ENCODE assay signal across 9 cellular contexts in the genomic region with DNA sequence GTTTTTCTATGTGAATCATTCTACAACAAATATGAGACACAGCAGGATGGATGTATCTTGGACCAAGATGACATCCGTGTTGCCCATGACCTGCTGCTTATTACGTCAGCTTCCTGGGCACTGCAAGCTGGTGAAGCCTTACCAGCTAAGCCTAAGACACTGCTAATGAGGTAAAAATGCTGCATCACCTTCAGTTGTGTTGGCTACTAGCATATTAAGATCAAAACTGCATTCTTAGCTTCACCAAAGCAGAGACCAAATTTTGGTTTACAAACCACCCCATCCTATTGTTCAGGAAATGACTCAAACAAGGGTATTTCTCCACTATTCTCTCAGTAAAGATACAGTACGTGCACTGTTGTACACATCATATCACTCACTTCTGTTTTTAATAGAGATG. TPM values are rescaled to one million over a fixed set of nuclear protein-coding genes. Genes with fewer than 3 reads are reported as not detected.
DNase-seq lines count a peak whose midpoint lies in the region; ATAC-seq and TF ChIP-seq lines count a peak whose summit lies in the region.
"Had no signal": no experiment of that assay in that cellular context is flagged by ENCODE, and none has a peak within 500 bp of the region (broad histone marks: within the 10 kb centered on the region; RNA-seq: fewer than 3 reads in every experiment).

No MANE protein-coding gene starts in this region.

- peaks cover 2% of the 10 kb centered on the region for H3K4me1 Mint-ChIP-seq in memory B cell

- peaks cover 20% of the 10 kb centered on the region for H3K27me3 Mint-ChIP-seq in memory B cell

- no peak overlapping the region for H3K27ac Mint-ChIP-seq in memory B cell

- H3K36me3 ChIP-seq in upper lobe of right lung = no peaks in the 10 kb centered on the region

- no peak for TF ChIP-seq CTCF in upper lobe of right lung (IDR thresholded peaks at IDR 0.05)

- H3K9me3 Mint-ChIP-seq in memory B cell = peaks cover 4% of the 10 kb centered on the region

- ATAC-seq in HG03342 (IDR thresholded peaks at IDR 0.05; ENCODE audit: unreplicated experiment) (peak; percentile 83), memory B cell (ENCODE audit: low read depth) (peak; percentile 29), upper lobe of right lung (no peak)

- DNase-seq in stimulated activated CD4-positive, alpha-beta T cell treated with anti-CD3 and anti-CD28 coated beads, Interleukin-15, amount 100 ng/mL, for 24 hours = peak; percentile 59
- DNase-seq in stimulated activated CD4-positive, alpha-beta T cell treated with anti-CD3 and anti-CD28 coated beads, Interleukin-12 subunit alpha, Interleukin-12 subunit beta, amount 100 ng/mL, for 4 hours = no peak
- peak; percentile 59 for DNase-seq in activated CD4-positive, alpha-beta T cell treated with anti-CD3 and anti-CD28 coated beads for 48 hours
- DNase-seq in memory B cell (ENCODE audit: low spot score in 2 of 2) = no peak
- no peak for DNase-seq in GM19238 (ENCODE audit: insufficient read length, low spot score)
- no peak for DNase-seq in NCI-H128 (lab: John Stamatoyannopoulos, UW; ENCODE audit: unreplicated experiment)
- DNase-seq in upper lobe of right lung = no peak

- intact Hi-C loops in upper lobe of right lung (cut with DNase I) = no loop called here

- no peaks in the 10 kb centered on the region for H3K9me3 ChIP-seq in upper lobe of right lung

- H3K4me3 ChIP-seq in upper lobe of right lung = no peak overlapping the region

- H3K4me3 Mint-ChIP-seq in memory B cell = no peak overlapping the region

- H3K27ac ChIP-seq in upper lobe of right lung = no peak overlapping the region
- H3K27ac ChIP-seq: parathyroid adenoma had no signal

- peaks cover 12% of the 10 kb centered on the region for H3K4me1 ChIP-seq in upper lobe of right lung

- H3K36me3 Mint-ChIP-seq in memory B cell = peaks cover 1% of the 10 kb centered on the region

- no peaks in the 10 kb centered on the region for H3K27me3 ChIP-seq in upper lobe of right lung

RNA-seq across cellular contexts. Expression of gene MAML3, which starts 50.3 kb away (rescaled TPM):
- total RNA-seq in upper lobe of right lung = 13.1 TPM

Comparison
In these comparisons a context has a peak if more than half of its experiments do, and no peak if none do; other contexts are left out.
1. DNase-seq: peak in stimulated activated CD4-positive, alpha-beta T cell treated with anti-CD3 and anti-CD28 coated beads, Interleukin-15, amount 100 ng/mL, for 24 hours (single experiment) and activated CD4-positive, alpha-beta T cell treated with anti-CD3 and anti-CD28 coated beads for 48 hours (single experiment); none in stimulated activated CD4-positive, alpha-beta T cell treated with anti-CD3 and anti-CD28 coated beads, Interleukin-12 subunit alpha, Interleukin-12 subunit beta, amount 100 ng/mL, for 4 hours (single experiment), memory B cell (0 of 2), GM19238 (single experiment), NCI-H128 (single experiment) and upper lobe of right lung (single experiment).